8 cellular contexts compared by ENCODE assay signal in genomic region chr1:53197301-53198205, GRCh38.
DNase-seq lines count a peak whose midpoint lies in the region; ATAC-seq lines count a peak whose summit lies in the region.

No MANE protein-coding gene starts in this region.

- H3K27me3 ChIP-seq in NT2/D1 (ENCODE audit: insufficient read depth, insufficient read length) (peaks cover 18% of the 10 kb centered on the region), mucosa of rectum (ENCODE audit: control insufficient read depth in 2 of 2, insufficient read depth in 2 of 2, low read length in 2 of 2) (no peaks in the 10 kb centered on the region)

- no peaks in the 10 kb centered on the region for H3K9me3 Mint-ChIP-seq in dendritic cell treated with granulocyte-macrophage colony-stimulating factor and Interleukin-4, amounts not matched to agents 40 ng/mL and 50 ng/mL, for 4 days

- H3K36me3 Mint-ChIP-seq in dendritic cell treated with granulocyte-macrophage colony-stimulating factor and Interleukin-4, amounts not matched to agents 40 ng/mL and 50 ng/mL, for 4 days (ENCODE audit: low read depth), result peaks cover 34% of the 10 kb centered on the region

- H3K9ac ChIP-seq in NT2/D1 (ENCODE audit: insufficient read length, low read depth), result peak overlapping the region; percentile 93
- peak overlapping the region; percentile 84 to 98 for H3K9ac ChIP-seq in mucosa of rectum (ENCODE audit: low read depth in 1 of 2, low read length in 2 of 2)

- H3K4me1 ChIP-seq in NT2/D1 (ENCODE audit: insufficient read depth, insufficient read length) (peaks cover 5% of the 10 kb centered on the region), mucosa of rectum (ENCODE audit: control insufficient read depth in 2 of 2, insufficient read depth in 2 of 2, low read length in 2 of 2) (peaks cover 19 to 25% of the 10 kb centered on the region in 2 donors)

- H3K36me3 ChIP-seq in NT2/D1 (ENCODE audit: insufficient read depth, insufficient read length, low read length), result peaks cover 24% of the 10 kb centered on the region
- H3K36me3 ChIP-seq in mucosa of rectum (ENCODE audit: control insufficient read depth in 2 of 2, insufficient read depth in 2 of 2, low read length in 2 of 2), result peaks cover 16 to 17% of the 10 kb centered on the region in 2 donors

- H3K27ac Mint-ChIP-seq in dendritic cell treated with granulocyte-macrophage colony-stimulating factor and Interleukin-4, amounts not matched to agents 40 ng/mL and 50 ng/mL, for 4 days, result peak overlapping the region; percentile 92

- peak overlapping the region; percentile 91 for H3K4me3 Mint-ChIP-seq in dendritic cell treated with granulocyte-macrophage colony-stimulating factor and Interleukin-4, amounts not matched to agents 40 ng/mL and 50 ng/mL, for 4 days

- DNase-seq in ELR (ENCODE audit: low read depth) (peak; percentile 44), NT2/D1 (ENCODE audit: low read depth, low spot score) (no peak), NCI-H524 (lab: John Stamatoyannopoulos, UW) (no peak), SHP77 (lab: John Stamatoyannopoulos, UW) (no peak), NCI-H526 treated with DMSO at 0.1 percent for 48 hours (lab: John Stamatoyannopoulos, UW) (no peak)

- H3K27me3 Mint-ChIP-seq in dendritic cell treated with granulocyte-macrophage colony-stimulating factor and Interleukin-4, amounts not matched to agents 40 ng/mL and 50 ng/mL, for 4 days, result no peaks in the 10 kb centered on the region

- H3K9me3 ChIP-seq in NT2/D1 (ENCODE audit: insufficient read depth, low read length), result no peaks in the 10 kb centered on the region
- no peaks in the 10 kb centered on the region for H3K9me3 ChIP-seq in mucosa of rectum (ENCODE audit: control insufficient read depth in 2 of 2, low read length in 2 of 2)

- ATAC-seq in HG02852 (IDR thresholded peaks at IDR 0.05; ENCODE audit: unreplicated experiment), result no peak

- peak overlapping the region; percentile 93 to 96 for H3K27ac ChIP-seq in mucosa of rectum (ENCODE audit: low read depth in 2 of 2, low read length in 2 of 2)

- H3K4me1 Mint-ChIP-seq in dendritic cell treated with granulocyte-macrophage colony-stimulating factor and Interleukin-4, amounts not matched to agents 40 ng/mL and 50 ng/mL, for 4 days (ENCODE audit: low read depth), result peaks cover 28% of the 10 kb centered on the region

- intact Hi-C loops in dendritic cell treated with granulocyte-macrophage colony-stimulating factor and Interleukin-4, amounts not matched to agents 40 ng/mL and 50 ng/mL, for 4 days (cut with micrococcal nuclease), result loop anchor here (2.0 kb wide), 1 partner anchor 23 kb away; the partner anchor contains the start of gene CZIB

- peak overlapping the region; percentile 87 for H3K4me3 ChIP-seq in NT2/D1 (ENCODE audit: insufficient read length, low read depth)
- H3K4me3 ChIP-seq in mucosa of rectum (ENCODE audit: low read length in 2 of 2), result peak overlapping the region; percentile 67 to 94
